Comparison of ENCODE assay signal across 1 cellular context in genomic region chr20:5120189-5120484, GRCh38.
TF ChIP-seq lines count a peak whose summit lies in the region.

No MANE protein-coding gene starts in this region.

TF ChIP-seq in SK-N-SH, 30 proteins besides CTCF, POLR2A, EP300 and RAD21 (continued from another document):
- TF ChIP-seq REST (IDR thresholded peaks at IDR 0.05; ENCODE audit: low read depth, low read length) (peak; percentile 50; the same call in 1 of the 2 replicates), POLR2AphosphoS5 (IDR thresholded peaks at IDR 0.05; ENCODE audit: low read depth, low read length) (peak; percentile 92; the same call in 1 of the 2 replicates), RFX5 (IDR thresholded peaks at IDR 0.05; ENCODE audit: low read length) (no peak)
TF ChIP-seq in SK-N-SH: peak in this region for 3.
